In the genomic region with DNA sequence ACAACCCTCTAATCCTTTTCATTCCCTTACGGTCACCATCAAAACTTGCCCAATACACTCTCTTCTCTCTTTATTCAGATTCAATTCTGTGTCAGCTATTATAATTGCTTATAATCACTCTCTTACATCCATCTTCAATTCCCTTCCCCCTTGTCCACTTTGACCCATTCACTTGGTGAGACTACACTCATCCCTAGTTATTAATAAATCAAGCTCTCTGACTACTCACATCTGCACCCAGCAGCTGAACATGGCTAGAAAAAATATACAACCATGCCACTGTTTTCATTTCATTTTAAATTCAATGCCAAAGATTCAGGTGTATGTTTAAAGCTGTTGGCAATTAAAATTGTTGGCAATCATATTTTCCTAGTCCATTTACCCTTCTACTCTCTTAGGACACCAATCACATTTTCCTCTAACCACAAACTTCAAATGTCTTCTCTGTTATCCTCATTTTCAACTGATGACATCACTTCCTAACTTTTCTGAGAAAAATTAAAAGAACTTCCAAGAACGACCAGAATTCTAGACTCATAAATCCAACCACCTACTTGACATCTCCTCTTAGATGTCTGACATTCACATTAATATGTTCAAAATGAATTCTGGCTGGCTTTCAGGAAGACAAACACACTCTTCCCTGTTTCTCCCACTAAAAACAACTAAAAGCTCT, we compare ENCODE assay signal across 13 cellular contexts. TPM values are rescaled to one million over a fixed set of nuclear protein-coding genes. Genes with fewer than 3 reads are reported as not detected.
DNase-seq lines count a peak whose midpoint lies in the region; ATAC-seq and FAIRE-seq lines count a peak whose summit lies in the region.
"Had no signal": no experiment of that assay in that cellular context is flagged by ENCODE, and none has a peak within 500 bp of the region (broad histone marks: within the 10 kb centered on the region; RNA-seq: fewer than 3 reads in every experiment).

No MANE protein-coding gene starts in this region.

- peak; percentile 14 to 36 for ATAC-seq in activated CD4-positive, CD25-positive, alpha-beta regulatory T cell treated with anti-CD3 and anti-CD28 coated beads, Interleukin-2, amount 50 U/mL, for 24 hours
- ATAC-seq: A549 had no signal

- H3K4me3 Mint-ChIP-seq in dendritic cell treated with granulocyte-macrophage colony-stimulating factor and Interleukin-4, amounts not matched to agents 40 ng/mL and 50 ng/mL, for 4 days, result no peak overlapping the region

- no peaks in the 10 kb centered on the region for H3K27me3 ChIP-seq in skeletal muscle satellite cell (ENCODE audit: control insufficient read depth, insufficient read depth, low read length)
- H3K27me3 ChIP-seq: esophagus muscularis mucosa had no signal

- no peaks in the 10 kb centered on the region for H3K27me3 Mint-ChIP-seq in dendritic cell treated with granulocyte-macrophage colony-stimulating factor and Interleukin-4, amounts not matched to agents 40 ng/mL and 50 ng/mL, for 4 days

- H3K36me3 Mint-ChIP-seq in dendritic cell treated with granulocyte-macrophage colony-stimulating factor and Interleukin-4, amounts not matched to agents 40 ng/mL and 50 ng/mL, for 4 days (ENCODE audit: low read depth), result peaks cover 20% of the 10 kb centered on the region

- intact Hi-C loops in dendritic cell treated with granulocyte-macrophage colony-stimulating factor and Interleukin-4, amounts not matched to agents 40 ng/mL and 50 ng/mL, for 4 days (cut with micrococcal nuclease), result no loop called here

- peak overlapping the region; percentile 49 for H3K4me2 ChIP-seq in skeletal muscle satellite cell (ENCODE audit: low read length)
- H3K4me2 ChIP-seq: A549 had no signal

- peaks cover 6% of the 10 kb centered on the region for H3K36me3 ChIP-seq in skeletal muscle satellite cell (ENCODE audit: insufficient read depth, low read length)
- H3K36me3 ChIP-seq: prostate gland had no signal

- H3K4me3 ChIP-seq in skeletal muscle satellite cell (ENCODE audit: low read length), result peak overlapping the region; percentile 43
- H3K4me3 ChIP-seq: A549, esophagus muscularis mucosa, prostate gland had no signal

- peak overlapping the region; percentile 3 for H3K27ac Mint-ChIP-seq in dendritic cell treated with granulocyte-macrophage colony-stimulating factor and Interleukin-4, amounts not matched to agents 40 ng/mL and 50 ng/mL, for 4 days

- FAIRE-seq in RCC 7860 (lab: Jason Lieb, UNC), result peak; percentile 78
- FAIRE-seq: A549 had no signal

- H3K4me1 ChIP-seq in skeletal muscle satellite cell (ENCODE audit: control insufficient read depth, insufficient read depth, low read length), result peaks cover 32% of the 10 kb centered on the region

- no peak overlapping the region for H3K9ac ChIP-seq in skeletal muscle satellite cell (ENCODE audit: low read depth, low read length)

- peaks cover 39% of the 10 kb centered on the region for H3K4me1 Mint-ChIP-seq in dendritic cell treated with granulocyte-macrophage colony-stimulating factor and Interleukin-4, amounts not matched to agents 40 ng/mL and 50 ng/mL, for 4 days (ENCODE audit: low read depth)

- H3K9me3 ChIP-seq in skeletal muscle satellite cell (replicated peaks; ENCODE audit: low read length), result no peaks in the 10 kb centered on the region
- H3K9me3 ChIP-seq: A549, esophagus muscularis mucosa, prostate gland had no signal

- DNase-seq in activated CD4-positive, CD25-positive, alpha-beta regulatory T cell (lab: John Stamatoyannopoulos, UW), result no peak
- peak; percentile 36 for DNase-seq in RCC 7860 (ENCODE audit: low spot score)
- DNase-seq in activated effector memory CD4-positive, alpha-beta T cell treated with Interleukin-2 at 50 U/mL for 16 hours, result no peak
- DNase-seq in DMS79 (lab: John Stamatoyannopoulos, UW), result no peak
- no peak for DNase-seq in OCI-M2 (lab: John Stamatoyannopoulos, UW; ENCODE audit: unreplicated experiment)
- DNase-seq: anterior cingulate cortex, NCI-H1417 treated with DMSO at 0.1 percent for 48 hours had no signal

- H3K9me3 Mint-ChIP-seq in dendritic cell treated with granulocyte-macrophage colony-stimulating factor and Interleukin-4, amounts not matched to agents 40 ng/mL and 50 ng/mL, for 4 days, result no peaks in the 10 kb centered on the region

RNA-seq across cellular contexts. Expression of a gene that starts 5.5 kb away (rescaled TPM):
- total RNA-seq in skeletal muscle satellite cell (2012; rRNA removed), result 49.8 and 51.0 TPM in 2 replicates

RNA-seq across cellular contexts. Expression of a gene that starts 41.8 kb away (rescaled TPM):
- total RNA-seq in skeletal muscle satellite cell (2012; rRNA removed), result 462 and 516 TPM in 2 replicates
